ENCODE assay signal across 6 cellular contexts in the genomic region with DNA sequence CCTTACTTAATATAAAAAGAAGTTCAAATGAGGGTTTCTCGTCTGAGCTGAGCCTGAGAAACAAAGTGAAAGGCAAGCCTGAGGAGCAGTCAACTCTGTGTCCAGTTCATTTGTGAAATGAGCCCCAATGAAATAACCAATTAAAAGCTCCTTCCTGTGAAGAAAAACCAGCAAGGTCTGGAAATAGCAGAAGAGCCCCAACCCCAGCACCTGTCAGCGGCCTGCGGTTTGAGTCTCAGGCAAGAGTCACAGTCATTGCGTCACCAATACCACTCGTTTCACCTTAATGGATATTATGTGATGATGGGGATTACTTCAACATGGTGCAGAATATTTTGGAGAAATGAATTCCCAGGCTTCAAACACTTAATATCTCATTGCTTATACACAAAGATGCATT.
"Had no signal": no experiment of that assay in that cellular context is flagged by ENCODE, and none has a peak within 500 bp of the region (broad histone marks: within the 10 kb centered on the region; RNA-seq: fewer than 3 reads in every experiment).

No MANE protein-coding gene starts in this region.

- H3K9ac ChIP-seq: GM23248 had no signal

- H3K4me3 ChIP-seq: GM23248, HAP-1 had no signal

- H3K27ac ChIP-seq: GM23248 had no signal

- H3K36me3 ChIP-seq: HAP-1 had no signal

- DNase-seq: GM23248, GOT3, H7, HFFc6, IMR-90 had no signal

- H3K4me1 ChIP-seq: HAP-1 had no signal

- H3K9me3 ChIP-seq: HAP-1 had no signal
